ENCODE assay signal across 14 cellular contexts in the genomic region with DNA sequence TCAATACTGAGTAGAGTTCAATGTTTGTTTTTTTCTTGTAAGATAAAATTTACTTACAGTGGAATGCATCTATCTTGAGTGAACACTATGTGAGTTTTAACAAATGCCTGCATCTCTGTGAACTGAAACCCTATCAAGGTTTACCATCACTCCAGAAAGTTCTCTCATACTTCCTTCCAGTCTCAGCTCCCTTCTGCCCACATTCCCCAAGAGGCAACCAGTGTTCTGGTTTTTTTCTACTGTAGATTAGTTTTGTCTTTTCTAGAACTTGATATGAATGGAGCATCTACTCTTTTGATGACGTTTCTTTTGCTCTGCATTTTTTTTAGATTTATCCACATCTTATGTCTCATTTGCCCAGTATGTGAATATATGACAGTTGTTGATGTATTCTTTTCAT.
"Had no signal": no experiment of that assay in that cellular context is flagged by ENCODE, and none has a peak within 500 bp of the region (broad histone marks: within the 10 kb centered on the region; RNA-seq: fewer than 3 reads in every experiment).

No MANE protein-coding gene starts in this region.

- H3K27me3 Mint-ChIP-seq: activated CD4-positive, alpha-beta T cell treated with anti-CD3 and anti-CD28 coated beads, Interleukin-2, amount 10 ng/mL, durations not matched to agents 24 days and 14 days; stimulated activated naive B cell treated with anti-CD40 and anti-IgM and Interleukin-4, amounts not matched to agents 10 μg/mL and 1 μg/mL and 100 μg/mL, for 72 hours had no signal

- H3K27ac Mint-ChIP-seq: activated CD4-positive, alpha-beta T cell treated with anti-CD3 and anti-CD28 coated beads, Interleukin-2, amount 10 ng/mL, durations not matched to agents 24 days and 14 days; endodermal cell; natural killer cell; stimulated activated naive B cell treated with anti-CD40 and anti-IgM and Interleukin-4, amounts not matched to agents 10 μg/mL and 1 μg/mL and 100 μg/mL, for 72 hours had no signal

- H3K4me1 Mint-ChIP-seq: endodermal cell had no signal

- H3K9me3 Mint-ChIP-seq: activated CD4-positive, alpha-beta T cell treated with anti-CD3 and anti-CD28 coated beads, Interleukin-2, amount 10 ng/mL, durations not matched to agents 24 days and 14 days; activated naive CD4-positive, alpha-beta T cell treated with anti-CD3 and anti-CD28 coated beads, Interleukin-2, amount 50 U/mL, for 72 hours; endodermal cell; natural killer cell; stimulated activated naive B cell treated with anti-CD40 and anti-IgM and Interleukin-4, amounts not matched to agents 10 μg/mL and 1 μg/mL and 100 μg/mL, for 72 hours had no signal

- H3K4me3 Mint-ChIP-seq: activated CD4-positive, alpha-beta T cell treated with anti-CD3 and anti-CD28 coated beads, Interleukin-2, amount 10 ng/mL, durations not matched to agents 24 days and 14 days; endodermal cell; natural killer cell; stimulated activated naive B cell treated with anti-CD40 and anti-IgM and Interleukin-4, amounts not matched to agents 10 μg/mL and 1 μg/mL and 100 μg/mL, for 72 hours had no signal

- DNase-seq: activated CD4-positive, alpha-beta T cell treated with anti-CD3 and anti-CD28 coated beads, Interleukin-2, amount 10 ng/mL, durations not matched to agents 24 days and 14 days; activated CD8-positive, alpha-beta memory T cell treated with anti-CD3 and anti-CD28 coated beads for 24 hours; activated CD8-positive, alpha-beta memory T cell treated with anti-CD3 and anti-CD28 coated beads, Interleukin-2, amount 50 U/mL, for 48 hours; activated gamma-delta T cell treated with Interleukin-2 at 50 U/mL for 16 hours; body of pancreas; endodermal cell; foreskin keratinocyte; left cardiac atrium; natural killer cell; stimulated activated CD4-positive, alpha-beta T cell treated with anti-CD3 and anti-CD28 coated beads, Interleukin-4, amount 100 ng/mL, for 4 hours; stimulated activated naive B cell treated with anti-CD40 and anti-IgM and Interleukin-4, amounts not matched to agents 10 μg/mL and 1 μg/mL and 100 μg/mL, for 72 hours; T-helper 1 cell; T1000 had no signal

- H3K36me3 Mint-ChIP-seq: natural killer cell had no signal

- ATAC-seq: activated naive CD4-positive, alpha-beta T cell treated with anti-CD3 and anti-CD28 coated beads, Interleukin-2, amount 50 U/mL, for 72 hours; body of pancreas; foreskin keratinocyte; left cardiac atrium; natural killer cell had no signal
